ENCODE assay signal across 11 cellular contexts in genomic region chr2:238346539-238346938, GRCh38.
"Had no signal": no experiment of that assay in that cellular context is flagged by ENCODE, and none has a peak within 500 bp of the region (broad histone marks: within the 10 kb centered on the region; RNA-seq: fewer than 3 reads in every experiment).

No MANE protein-coding gene starts in this region.

- H3K9me3 Mint-ChIP-seq: activated naive CD4-positive, alpha-beta T cell treated with anti-CD3 and anti-CD28 coated beads, Interleukin-2, amount 10 ng/mL, durations not matched to agents 7 days and 5 days had no signal

- H3K9me3 ChIP-seq: gastroesophageal sphincter had no signal

- H3K36me3 Mint-ChIP-seq: activated naive CD4-positive, alpha-beta T cell treated with anti-CD3 and anti-CD28 coated beads, Interleukin-2, amount 10 ng/mL, durations not matched to agents 7 days and 5 days had no signal

- H3K27ac Mint-ChIP-seq: activated naive CD4-positive, alpha-beta T cell treated with anti-CD3 and anti-CD28 coated beads, Interleukin-2, amount 10 ng/mL, durations not matched to agents 7 days and 5 days had no signal

- H3K27me3 Mint-ChIP-seq: activated naive CD4-positive, alpha-beta T cell treated with anti-CD3 and anti-CD28 coated beads, Interleukin-2, amount 10 ng/mL, durations not matched to agents 7 days and 5 days had no signal

- H3K4me3 Mint-ChIP-seq: activated naive CD4-positive, alpha-beta T cell treated with anti-CD3 and anti-CD28 coated beads, Interleukin-2, amount 10 ng/mL, durations not matched to agents 7 days and 5 days had no signal

- H3K4me1 Mint-ChIP-seq: activated naive CD4-positive, alpha-beta T cell treated with anti-CD3 and anti-CD28 coated beads, Interleukin-2, amount 10 ng/mL, durations not matched to agents 7 days and 5 days had no signal

- DNase-seq: activated CD4-positive, alpha-beta T cell treated with anti-CD3 and anti-CD28 coated beads for 4 hours; activated naive CD4-positive, alpha-beta T cell treated with anti-CD3 and anti-CD28 coated beads, Interleukin-2, amount 10 ng/mL, durations not matched to agents 7 days and 5 days; effector CD4-positive, alpha-beta T cell; stimulated activated naive CD4-positive, alpha-beta T cell treated with Interleukin-2 at 50 U/mL for 16 hours; T-helper 9 cell; trophoblast cell had no signal

- H3K27me3 ChIP-seq: gastroesophageal sphincter, hepatocyte had no signal

- H3K4me1 ChIP-seq: gastroesophageal sphincter, parathyroid adenoma had no signal

- ATAC-seq: gastroesophageal sphincter had no signal

- H3K4me3 ChIP-seq: coronary artery, gastroesophageal sphincter, hepatocyte, smooth muscle cell had no signal
